ENCODE assay signal across 11 cellular contexts in the genomic region with DNA sequence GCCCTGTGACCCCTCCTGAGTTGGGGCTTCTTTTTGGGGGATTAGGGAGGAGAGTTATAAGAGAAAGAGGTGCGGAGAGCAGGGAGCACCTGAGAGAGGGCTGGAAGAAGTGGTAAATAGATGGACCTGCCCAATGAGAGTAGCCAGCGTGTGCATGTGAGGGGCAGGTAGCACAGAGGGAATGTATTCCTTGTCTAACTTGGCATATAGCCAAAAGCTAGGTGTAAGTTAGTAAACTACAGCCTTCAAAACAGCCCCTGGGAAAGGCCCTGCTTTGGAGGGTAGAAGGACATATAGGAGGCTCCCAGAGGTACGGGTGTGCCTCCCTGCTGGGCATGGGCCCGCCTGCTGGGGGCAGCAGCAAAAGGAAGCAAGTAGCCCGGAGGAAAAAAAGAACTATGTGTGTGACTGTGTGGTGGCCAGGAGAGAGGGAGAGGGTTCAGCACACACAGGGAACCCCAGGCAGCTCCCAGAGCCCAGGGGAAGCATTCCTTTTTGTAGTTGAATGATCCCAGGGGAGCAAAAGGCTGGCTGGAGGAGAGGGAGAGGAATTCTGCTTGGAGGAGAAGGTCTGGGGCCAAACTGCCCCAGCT. TPM values are rescaled to one million over a fixed set of nuclear protein-coding genes. Genes with fewer than 3 reads are reported as not detected.
DNase-seq lines count a peak whose midpoint lies in the region; ATAC-seq and TF ChIP-seq lines count a peak whose summit lies in the region.
"Had no signal": no experiment of that assay in that cellular context is flagged by ENCODE, and none has a peak within 500 bp of the region (broad histone marks: within the 10 kb centered on the region; RNA-seq: fewer than 3 reads in every experiment).

No MANE protein-coding gene starts in this region.

- no peak overlapping the region for H3K4me2 ChIP-seq in H9 (ENCODE audit: insufficient read depth, insufficient read length, low read length)
- no peak overlapping the region for H3K4me2 ChIP-seq in mesendoderm (ENCODE audit: low read length)

- no CpG with 5 or more reads among the region's 5 CpGs for WGBS in H9 (ENCODE audit: extremely low coverage, insufficient read length, low lambda C conversion rate)
- no CpG with 5 or more reads among the region's 5 CpGs for WGBS in mesendoderm (ENCODE audit: extremely low coverage, insufficient coverage, low lambda C conversion rate)

- H3K9me3 ChIP-seq in H9 (ENCODE audit: control insufficient read depth, low read depth, low read length): no peaks in the 10 kb centered on the region
- no peaks in the 10 kb centered on the region for H3K9me3 ChIP-seq in ascending aorta
- H3K9me3 ChIP-seq: upper lobe of left lung had no signal

- H3K4ac ChIP-seq in H9 (ENCODE audit: low read depth, low read length): no peak overlapping the region
- no peak overlapping the region for H3K4ac ChIP-seq in mesendoderm (ENCODE audit: low read depth, low read length)

- H3K79me1 ChIP-seq in H9 (ENCODE audit: insufficient read depth, low read depth, low read length, poor library complexity, severe bottlenecking) (peaks cover 5% of the 10 kb centered on the region), mesendoderm (ENCODE audit: low read length) (peaks cover 2% of the 10 kb centered on the region)

- no peaks in the 10 kb centered on the region for H3K27me3 Mint-ChIP-seq in H9 (ENCODE audit: low read depth)

- no peak overlapping the region for H3K14ac ChIP-seq in H9 (ENCODE audit: insufficient read depth, low read length)

- H3K56ac ChIP-seq in H9 (ENCODE audit: insufficient read length, low read depth, low read length) (no peak overlapping the region), mesendoderm (ENCODE audit: low read length) (no peak overlapping the region)

- no peak overlapping the region for H3K27ac ChIP-seq in H9 (ENCODE audit: insufficient read length, low read depth, low read length)
- H3K27ac ChIP-seq in ascending aorta: no peak overlapping the region
- no peak overlapping the region for H3K27ac ChIP-seq in mesendoderm (ENCODE audit: low read depth, low read length)
- H3K27ac ChIP-seq: upper lobe of left lung had no signal

- no peak overlapping the region for H3K9ac ChIP-seq in H9 (ENCODE audit: extremely low read depth, insufficient read length, low read length)
- no peak overlapping the region for H3K9ac ChIP-seq in mesendoderm (ENCODE audit: low read length)

- H4K8ac ChIP-seq in H9 (replicated peaks; ENCODE audit: insufficient read length, low read depth, low read length): no peak overlapping the region
- no peak overlapping the region for H4K8ac ChIP-seq in mesendoderm (ENCODE audit: low read depth, low read length)

- H2BK15ac ChIP-seq in H9 (ENCODE audit: low read depth, low read length) (no peak overlapping the region), mesendoderm (replicated peaks; ENCODE audit: low read depth) (no peak overlapping the region)

- H3K23ac ChIP-seq in H9 (ENCODE audit: insufficient read length, low read depth, low read length) (no peak overlapping the region), mesendoderm (ENCODE audit: low read length) (no peak overlapping the region)

- no peaks in the 10 kb centered on the region; a peak in 1 of 5 replicates for H3K9me3 Mint-ChIP-seq in H9

- H2AK5ac ChIP-seq in H9 (ENCODE audit: insufficient read length, low read length) (no peak overlapping the region), mesendoderm (ENCODE audit: low read length) (no peak overlapping the region)

- peak; percentile 34 for DNase-seq in DMS79 treated with DMSO at 0.1 percent for 48 hours (lab: John Stamatoyannopoulos, UW)
- no peak for DNase-seq in H9
- no peak for DNase-seq in ascending aorta (ENCODE audit: low spot score in 2 of 2)
- peak; percentile 33 for DNase-seq in mesendoderm
- DNase-seq in AML-193 (lab: John Stamatoyannopoulos, UW): no peak
- no peak for DNase-seq in NCI-H1930 (lab: John Stamatoyannopoulos, UW)
- DNase-seq: activated CD8-positive, alpha-beta memory T cell treated with anti-CD3 and anti-CD28 coated beads, Interleukin-2, amount 10 ng/mL, durations not matched to agents 7 days and 5 days; kidney glomerular epithelial cell; upper lobe of left lung had no signal

- H2BK5ac ChIP-seq in H9 (ENCODE audit: insufficient read length, low read length): no peak overlapping the region
- no peak overlapping the region for H2BK5ac ChIP-seq in mesendoderm (ENCODE audit: low read length)

- H3K23me2 ChIP-seq in H9 (ENCODE audit: insufficient read length, low read depth, low read length, poor library complexity, severe bottlenecking): no peaks in the 10 kb centered on the region

- no peak overlapping the region for H3K4me3 ChIP-seq in ascending aorta
- no peak overlapping the region for H3K4me3 ChIP-seq in mesendoderm (ENCODE audit: low read length)
- H3K4me3 ChIP-seq: upper lobe of left lung had no signal

- H2BK120ac ChIP-seq in H9 (ENCODE audit: low read depth, low read length, poor library complexity, severe bottlenecking) (no peak overlapping the region), mesendoderm (ENCODE audit: low read depth, low read length) (no peak overlapping the region)

- H3K4me1 Mint-ChIP-seq in H9: peaks cover 77% of the 10 kb centered on the region in 2 experiments

- peaks cover 13 to 22% (median 19%) of the 10 kb centered on the region in 3 experiments; a peak in 6 of 7 replicates for H3K36me3 Mint-ChIP-seq in H9 (ENCODE audit: insufficient read depth in 1 of 3, low read depth in 3 of 3)
- H3K36me3 Mint-ChIP-seq: activated CD8-positive, alpha-beta memory T cell treated with anti-CD3 and anti-CD28 coated beads, Interleukin-2, amount 10 ng/mL, durations not matched to agents 7 days and 5 days had no signal

- no peak overlapping the region for H2AFZ ChIP-seq in H9 (ENCODE audit: low read length)

- no peaks in the 10 kb centered on the region for H4K20me1 ChIP-seq in H9 (ENCODE audit: control insufficient read depth, insufficient read depth, insufficient read length)

- no peak overlapping the region for H2BK20ac ChIP-seq in H9 (ENCODE audit: low read depth, low read length, poor library complexity, severe bottlenecking)

- H3K4me3 Mint-ChIP-seq in H9: no peak overlapping the region; a peak in 1 of 5 replicates
- H3K4me3 Mint-ChIP-seq: activated CD8-positive, alpha-beta memory T cell treated with anti-CD3 and anti-CD28 coated beads, Interleukin-2, amount 10 ng/mL, durations not matched to agents 7 days and 5 days had no signal

- H3K4me1 ChIP-seq in H9 (ENCODE audit: insufficient read depth, low read length) (peaks cover 27% of the 10 kb centered on the region; the same call in 1 of the 2 replicates), ascending aorta (peaks cover 5 to 22% of the 10 kb centered on the region in 2 donors), mesendoderm (ENCODE audit: control insufficient read depth, low read depth, low read length) (peaks cover 15% of the 10 kb centered on the region)

- no peaks in the 10 kb centered on the region for H3K27me3 ChIP-seq in H9 (ENCODE audit: insufficient read depth, low read length)
- no peaks in the 10 kb centered on the region for H3K27me3 ChIP-seq in ascending aorta
- no peaks in the 10 kb centered on the region for H3K27me3 ChIP-seq in mesendoderm (ENCODE audit: insufficient read depth, low read length, poor library complexity)
- H3K27me3 ChIP-seq: upper lobe of left lung had no signal

- no peak overlapping the region for H4K91ac ChIP-seq in H9 (ENCODE audit: insufficient read length, low read depth, low read length)

- H2BK12ac ChIP-seq in H9 (ENCODE audit: insufficient read length, low read depth, low read length): no peak overlapping the region

- no peak overlapping the region for H3T11ph ChIP-seq in H9 (ENCODE audit: low read length)

- TF ChIP-seq CTCF in H9 (conservative IDR thresholded peaks at IDR 0.05): peak; percentile 25; the same call in 1 of the 3 replicates
- peak in 2 of 3 experiments; percentile 4 to 42 for TF ChIP-seq CTCF in ascending aorta (IDR thresholded peaks at IDR 0.05)

- H3K18ac ChIP-seq in H9 (ENCODE audit: insufficient read length, low read depth, low read length) (no peak overlapping the region), mesendoderm (ENCODE audit: low read length) (no peak overlapping the region)

- H3K27ac Mint-ChIP-seq in H9: peak overlapping the region; percentile 90 to 97 (median 91)
- H3K27ac Mint-ChIP-seq: activated CD8-positive, alpha-beta memory T cell treated with anti-CD3 and anti-CD28 coated beads, Interleukin-2, amount 10 ng/mL, durations not matched to agents 7 days and 5 days had no signal

- intact Hi-C loops in ascending aorta (cut with DNase I): no loop called here

- H4K5ac ChIP-seq in H9 (ENCODE audit: insufficient read length, low read depth, low read length) (no peak overlapping the region), mesendoderm (ENCODE audit: low read length) (no peak overlapping the region)

- ATAC-seq in GM21381 (IDR thresholded peaks at IDR 0.05; ENCODE audit: unreplicated experiment): no peak
- ATAC-seq: activated CD8-positive, alpha-beta memory T cell treated with anti-CD3 and anti-CD28 coated beads, Interleukin-2, amount 10 ng/mL, durations not matched to agents 7 days and 5 days had no signal

- peaks cover 23% of the 10 kb centered on the region; the same call in 1 of the 2 replicates for H3K79me2 ChIP-seq in H9 (ENCODE audit: insufficient read depth, low read length)
- H3K79me2 ChIP-seq in mesendoderm (ENCODE audit: control insufficient read depth, insufficient read depth, low read length): peaks cover 2% of the 10 kb centered on the region

- H3K36me3 ChIP-seq in ascending aorta (no peaks in the 10 kb centered on the region), mesendoderm (ENCODE audit: control insufficient read depth, insufficient read depth, low read length) (no peaks in the 10 kb centered on the region)
- H3K36me3 ChIP-seq: upper lobe of left lung had no signal

RNA-seq across cellular contexts. Expression of gene TCF7L1, which starts 48.0 kb away (rescaled TPM):
- total RNA-seq in H9 (2021) (112 and 117 TPM in 2 replicates), ascending aorta (10.3 TPM)
- polyA plus RNA-seq in mesendoderm (2013, experiment 1 of 2): 57.4 TPM
- polyA plus RNA-seq in mesendoderm (2013, experiment 2 of 2): 61.2 TPM
- total RNA-seq: activated CD8-positive, alpha-beta memory T cell treated with anti-CD3 and anti-CD28 coated beads, Interleukin-2, amount 10 ng/mL, durations not matched to agents 7 days and 5 days; T-helper 1 cell treated with Interleukin-12 subunit alpha and Interleukin-12 subunit beta and Interleukin-4 antibody, amounts not matched to agents 30 ng/mL and 1 ng/mL, for 36 hours had no signal

Comparison
In these comparisons a context has a peak if more than half of its experiments do, and no peak if none do; other contexts are left out.
1. DNase-seq: peak in DMS79 treated with DMSO at 0.1 percent for 48 hours (single experiment) and mesendoderm (single experiment); none in H9 (single experiment), ascending aorta (0 of 2), AML-193 (0 of 2) and NCI-H1930 (0 of 2).